In genomic region chr11:118610773-118611432, GRCh38 we compare ENCODE assay signal across 1 cellular context.
TF ChIP-seq lines count a peak whose summit lies in the region.

No MANE protein-coding gene starts in this region.

TF ChIP-seq in K562, 482 proteins besides CTCF, POLR2A, EP300 and RAD21 (continued from another document):
- TF ChIP-seq ZBTB40 (IDR thresholded peaks at IDR 0.05) (0 out of 2 replicates have a peak, but pooled peaks have one; percentile 22), ZBTB40 (CRISPR knock-in tag; IDR thresholded peaks at IDR 0.05) (no peak), BMI1 (IDR thresholded peaks at IDR 0.05; ENCODE audit: low read length) (no peak), HCFC1 (IDR thresholded peaks at IDR 0.05; ENCODE audit: low read depth, low read length) (no peak), ZKSCAN1 (IDR thresholded peaks at IDR 0.05; ENCODE audit: low read depth, low read length) (0 out of 2 replicates have a peak, but pooled peaks have one; percentile 69)
